Comparison of ENCODE assay signal across 17 cellular contexts in genomic region chr5:147216552-147217154, GRCh38. TPM values are rescaled to one million over a fixed set of nuclear protein-coding genes. Genes with fewer than 3 reads are reported as not detected.
DNase-seq lines count a peak whose midpoint lies in the region; ATAC-seq and TF ChIP-seq lines count a peak whose summit lies in the region.
"Had no signal": no experiment of that assay in that cellular context is flagged by ENCODE, and none has a peak within 500 bp of the region (broad histone marks: within the 10 kb centered on the region; RNA-seq: fewer than 3 reads in every experiment).

No MANE protein-coding gene starts in this region.

- H3K9me3 Mint-ChIP-seq in activated CD4-positive, alpha-beta T cell treated with anti-CD3 and anti-CD28 coated beads, Interleukin-2, amount 10 ng/mL, durations not matched to agents 7 days and 5 days = peaks cover 6% of the 10 kb centered on the region
- H3K9me3 Mint-ChIP-seq in activated T-cell treated with anti-CD3 and anti-CD28 coated beads, Interleukin-2, amount 50 U/mL, for 4 hours = peaks cover 11% of the 10 kb centered on the region

- peaks cover 1% of the 10 kb centered on the region for H3K27me3 ChIP-seq in osteoblast (ENCODE audit: insufficient read depth, low read length)

- peak; percentile 15 for DNase-seq in activated CD4-positive, alpha-beta T cell treated with anti-CD3 and anti-CD28 coated beads, Interleukin-2, amount 10 ng/mL, durations not matched to agents 7 days and 5 days
- no peak for DNase-seq in activated CD4-positive, alpha-beta T cell treated with anti-CD3 and anti-CD28 coated beads for 4 hours
- DNase-seq in NCI-H774 (lab: John Stamatoyannopoulos, UW) (peak; percentile 8), choroid plexus epithelial cell (ENCODE audit: low read depth) (peak; percentile 48), osteoblast (ENCODE audit: insufficient read length, low spot score, missing footprints) (no peak), cerebellum (ENCODE audit: low spot score) (no peak)
- no peak for DNase-seq in activated T-cell treated with anti-CD3 and anti-CD28 coated beads, Interleukin-2, amount 50 U/mL, for 4 hours
- no peak for DNase-seq in activated CD4-positive, CD25-positive, alpha-beta regulatory T cell (lab: John Stamatoyannopoulos, UW)
- DNase-seq: activated CD4-positive, alpha-beta T cell treated with anti-CD3 and anti-CD28 coated beads for 36 hours; activated naive CD8-positive, alpha-beta T cell treated with anti-CD3 and anti-CD28 coated beads, Interleukin-2, amount 50 U/mL, for 24 hours; DND-41; kidney; NCI-H1436 treated with DMSO at 0.1 percent for 48 hours; nucleus accumbens; stimulated activated CD4-positive, alpha-beta T cell treated with anti-CD3 and anti-CD28 coated beads, Interleukin-2, amount 100 ng/mL, for 48 hours had no signal

- TF ChIP-seq CTCF in choroid plexus epithelial cell (conservative IDR thresholded peaks at IDR 0.05; ENCODE audit: low read depth, low read length) = no peak
- no peak for TF ChIP-seq CTCF in osteoblast (IDR thresholded peaks at IDR 0.05; ENCODE audit: extremely low read depth, low read depth, low read length)

- no peak overlapping the region for H3K4me2 ChIP-seq in osteoblast (ENCODE audit: insufficient read depth, low read length)

- H3K4me1 ChIP-seq in osteoblast (ENCODE audit: insufficient read depth, low read length) = no peaks in the 10 kb centered on the region

- H3K36me3 ChIP-seq in osteoblast (ENCODE audit: insufficient read depth, low read length) = no peaks in the 10 kb centered on the region

- H3K27ac ChIP-seq in osteoblast (ENCODE audit: low read depth, low read length) = no peak overlapping the region

- H3K4me1 Mint-ChIP-seq in activated CD4-positive, alpha-beta T cell treated with anti-CD3 and anti-CD28 coated beads, Interleukin-2, amount 10 ng/mL, durations not matched to agents 7 days and 5 days = peaks cover 3% of the 10 kb centered on the region
- H3K4me1 Mint-ChIP-seq in activated T-cell treated with anti-CD3 and anti-CD28 coated beads, Interleukin-2, amount 50 U/mL, for 4 hours (ENCODE audit: low read depth) = peaks cover 10% of the 10 kb centered on the region
- H3K4me1 Mint-ChIP-seq: activated naive CD8-positive, alpha-beta T cell treated with anti-CD3 and anti-CD28 coated beads, Interleukin-2, amount 50 U/mL, for 24 hours had no signal

- no peaks in the 10 kb centered on the region for H3K36me3 Mint-ChIP-seq in activated CD4-positive, alpha-beta T cell treated with anti-CD3 and anti-CD28 coated beads, Interleukin-2, amount 10 ng/mL, durations not matched to agents 7 days and 5 days (ENCODE audit: low read depth)
- no peaks in the 10 kb centered on the region for H3K36me3 Mint-ChIP-seq in activated T-cell treated with anti-CD3 and anti-CD28 coated beads, Interleukin-2, amount 50 U/mL, for 4 hours (ENCODE audit: insufficient read depth)

- H3K27ac Mint-ChIP-seq in activated CD4-positive, alpha-beta T cell treated with anti-CD3 and anti-CD28 coated beads, Interleukin-2, amount 10 ng/mL, durations not matched to agents 7 days and 5 days = peak overlapping the region; percentile 44
- H3K27ac Mint-ChIP-seq: activated CD4-positive, alpha-beta T cell treated with anti-CD3 and anti-CD28 coated beads for 36 hours; activated naive CD8-positive, alpha-beta T cell treated with anti-CD3 and anti-CD28 coated beads, Interleukin-2, amount 50 U/mL, for 24 hours had no signal

- H3K79me2 ChIP-seq in osteoblast (ENCODE audit: insufficient read depth, low read length) = no peaks in the 10 kb centered on the region

- H3K4me3 ChIP-seq in choroid plexus epithelial cell (ENCODE audit: low read depth, low read length) = no peak overlapping the region
- H3K4me3 ChIP-seq in osteoblast (ENCODE audit: insufficient read depth, low read length) = no peak overlapping the region

- H3K4me3 Mint-ChIP-seq in activated CD4-positive, alpha-beta T cell treated with anti-CD3 and anti-CD28 coated beads, Interleukin-2, amount 10 ng/mL, durations not matched to agents 7 days and 5 days = no peak overlapping the region
- no peak overlapping the region for H3K4me3 Mint-ChIP-seq in activated T-cell treated with anti-CD3 and anti-CD28 coated beads, Interleukin-2, amount 50 U/mL, for 4 hours
- H3K4me3 Mint-ChIP-seq: activated CD4-positive, alpha-beta T cell treated with anti-CD3 and anti-CD28 coated beads for 36 hours; activated naive CD8-positive, alpha-beta T cell treated with anti-CD3 and anti-CD28 coated beads, Interleukin-2, amount 50 U/mL, for 24 hours had no signal

- no peak for ATAC-seq in activated T-cell treated with anti-CD3 and anti-CD28 coated beads, Interleukin-2, amount 50 U/mL, for 4 hours
- ATAC-seq: activated CD4-positive, alpha-beta T cell treated with anti-CD3 and anti-CD28 coated beads for 36 hours; activated naive CD8-positive, alpha-beta T cell treated with anti-CD3 and anti-CD28 coated beads, Interleukin-2, amount 50 U/mL, for 24 hours; HCT116 had no signal

- no peaks in the 10 kb centered on the region for H3K9me3 ChIP-seq in osteoblast (ENCODE audit: low read depth, low read length)

- POLR2A ChIA-PET in activated CD4-positive, alpha-beta T cell treated with anti-CD3 and anti-CD28 coated beads, Interleukin-2, amount 10 ng/mL, durations not matched to agents 7 days and 5 days (lab: Charles Lee) = no interaction called here

- CTCF ChIA-PET in activated CD4-positive, alpha-beta T cell treated with anti-CD3 and anti-CD28 coated beads, Interleukin-2, amount 10 ng/mL, durations not matched to agents 7 days and 5 days (lab: Charles Lee) = no interaction called here

- no peaks in the 10 kb centered on the region for H4K20me1 ChIP-seq in osteoblast (ENCODE audit: insufficient read depth, low read length)

- H3K27me3 Mint-ChIP-seq in activated CD4-positive, alpha-beta T cell treated with anti-CD3 and anti-CD28 coated beads, Interleukin-2, amount 10 ng/mL, durations not matched to agents 7 days and 5 days = no peaks in the 10 kb centered on the region
- peaks cover 1% of the 10 kb centered on the region for H3K27me3 Mint-ChIP-seq in activated T-cell treated with anti-CD3 and anti-CD28 coated beads, Interleukin-2, amount 50 U/mL, for 4 hours (ENCODE audit: low read depth)
- H3K27me3 Mint-ChIP-seq: activated CD4-positive, alpha-beta T cell treated with anti-CD3 and anti-CD28 coated beads for 36 hours; activated naive CD8-positive, alpha-beta T cell treated with anti-CD3 and anti-CD28 coated beads, Interleukin-2, amount 50 U/mL, for 24 hours had no signal

- peak overlapping the region; percentile 46 for H2AFZ ChIP-seq in osteoblast (ENCODE audit: low read length)

RNA-seq across cellular contexts. Expression of gene STK32A, which starts 18.2 kb away (rescaled TPM):
- not detected for total RNA-seq in activated CD4-positive, alpha-beta T cell treated with anti-CD3 and anti-CD28 coated beads, Interleukin-2, amount 10 ng/mL, durations not matched to agents 7 days and 5 days
- total RNA-seq in osteoblast (1.2 and 1.8 TPM in 2 replicates), cerebellum (37.9 TPM)
- total RNA-seq in activated T-cell treated with anti-CD3 and anti-CD28 coated beads, Interleukin-2, amount 50 U/mL, for 4 hours = not detected
- total RNA-seq: A673; activated CD4-positive, alpha-beta T cell treated with anti-CD3 and anti-CD28 coated beads for 36 hours had no signal

Comparison
In these comparisons a context has a peak if more than half of its experiments do, and no peak if none do; other contexts are left out.
1. DNase-seq: peak in activated CD4-positive, alpha-beta T cell treated with anti-CD3 and anti-CD28 coated beads, Interleukin-2, amount 10 ng/mL, durations not matched to agents 7 days and 5 days (single experiment), NCI-H774 (single experiment) and choroid plexus epithelial cell (single experiment); none in activated CD4-positive, alpha-beta T cell treated with anti-CD3 and anti-CD28 coated beads for 4 hours (0 of 2), osteoblast (single experiment), activated T-cell treated with anti-CD3 and anti-CD28 coated beads, Interleukin-2, amount 50 U/mL, for 4 hours (single experiment), activated CD4-positive, CD25-positive, alpha-beta regulatory T cell (0 of 4) and cerebellum (single experiment).
2. RNA of gene STK32A, which starts 18.2 kb away (total RNA-seq): 37.9 TPM in cerebellum (single experiment); 1.2 to 1.8 TPM in osteoblast, not detected in activated T-cell treated with anti-CD3 and anti-CD28 coated beads, Interleukin-2, amount 50 U/mL, for 4 hours and not detected in activated CD4-positive, alpha-beta T cell treated with anti-CD3 and anti-CD28 coated beads, Interleukin-2, amount 10 ng/mL, durations not matched to agents 7 days and 5 days; every median in the first group is over 10 times any median in the second.